In the genomic region with DNA sequence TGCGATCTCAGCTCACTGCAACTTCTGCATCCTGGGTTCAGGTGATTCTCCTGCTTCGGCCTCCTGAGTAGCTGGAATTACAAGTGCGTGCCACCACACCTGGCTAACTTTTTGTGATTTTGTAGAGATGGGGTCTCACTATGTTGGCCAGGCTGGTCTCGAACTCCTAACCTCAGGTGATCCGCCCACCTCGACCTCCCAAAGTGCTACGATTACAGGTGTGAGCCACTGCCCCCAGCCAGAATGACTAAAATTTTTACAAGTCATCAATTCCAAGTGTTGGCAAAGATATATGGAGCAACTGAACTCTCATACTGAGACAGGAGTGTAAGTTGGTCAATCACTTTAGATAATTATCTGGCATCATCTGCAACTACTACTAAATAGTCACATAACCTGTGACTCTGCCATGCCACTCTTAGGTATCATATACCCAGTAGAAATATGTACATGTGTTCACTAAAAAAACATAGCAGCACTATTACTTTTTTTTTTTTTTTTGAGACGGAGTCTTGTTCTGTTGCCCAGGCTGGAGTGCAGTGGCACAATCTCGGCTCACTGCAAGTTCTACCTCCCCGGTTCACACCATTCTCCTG, we compare ENCODE assay signal across 27 cellular contexts. TPM values are rescaled to one million over a fixed set of nuclear protein-coding genes. Genes with fewer than 3 reads are reported as not detected.
"Had no signal": no experiment of that assay in that cellular context is flagged by ENCODE, and none has a peak within 500 bp of the region (broad histone marks: within the 10 kb centered on the region; RNA-seq: fewer than 3 reads in every experiment).

No MANE protein-coding gene starts in this region.

- H3K9me3 ChIP-seq: ascending aorta, heart left ventricle, spleen, thoracic aorta, uterus had no signal

- H3K27ac ChIP-seq: ascending aorta, heart left ventricle, spleen, thoracic aorta, uterus had no signal

- ATAC-seq: activated CD4-positive, alpha-beta T cell treated with anti-CD3 and anti-CD28 coated beads for 36 hours; activated CD8-positive, alpha-beta memory T cell treated with anti-CD3 and anti-CD28 coated beads, Interleukin-2, amount 10 ng/mL, durations not matched to agents 7 days and 5 days; activated CD8-positive, alpha-beta T cell treated with anti-CD3 and anti-CD28 coated beads, Interleukin-2, amount 10 ng/mL, durations not matched to agents 7 days and 5 days; esophagus mucosa; heart left ventricle; left cardiac atrium; right cardiac atrium had no signal

- H3K4me3 Mint-ChIP-seq: activated CD4-positive, alpha-beta T cell treated with anti-CD3 and anti-CD28 coated beads for 36 hours; activated CD8-positive, alpha-beta memory T cell treated with anti-CD3 and anti-CD28 coated beads, Interleukin-2, amount 10 ng/mL, durations not matched to agents 7 days and 5 days; activated CD8-positive, alpha-beta T cell treated with anti-CD3 and anti-CD28 coated beads, Interleukin-2, amount 10 ng/mL, durations not matched to agents 7 days and 5 days; activated naive CD8-positive, alpha-beta T cell treated with anti-CD3 and anti-CD28 coated beads, Interleukin-2, amount 10 ng/mL, durations not matched to agents 7 days and 5 days; T-helper 2 cell treated with Interferon-gamma antibody and Interleukin-4, amounts not matched to agents 5 μg/mL and 100 μg/mL, for 36 hours had no signal

- H3K4me3 ChIP-seq: ascending aorta, heart left ventricle, spleen, thoracic aorta, uterus had no signal

- H3K36me3 ChIP-seq: uterus had no signal

- H3K9me3 Mint-ChIP-seq: activated naive CD8-positive, alpha-beta T cell treated with anti-CD3 and anti-CD28 coated beads, Interleukin-2, amount 10 ng/mL, durations not matched to agents 7 days and 5 days; activated T-helper 2 cell treated with anti-CD3 and anti-CD28 coated beads, Interferon-gamma antibody, Interleukin-2, Interleukin-4, amounts not matched to agents 10 μg/mL and 5 μg/mL and 100 μg/mL, durations not matched to agents 14 hours and 24 hours and 36 hours; nephron progenitor cell; T-helper 2 cell treated with Interferon-gamma antibody and Interleukin-4, amounts not matched to agents 5 μg/mL and 100 μg/mL, for 36 hours had no signal

- H3K27me3 ChIP-seq: ascending aorta, heart left ventricle, spleen, uterus had no signal

- H3K27ac Mint-ChIP-seq: activated CD4-positive, alpha-beta T cell treated with anti-CD3 and anti-CD28 coated beads for 36 hours; activated CD8-positive, alpha-beta T cell treated with anti-CD3 and anti-CD28 coated beads, Interleukin-2, amount 10 ng/mL, durations not matched to agents 7 days and 5 days; activated naive CD8-positive, alpha-beta T cell treated with anti-CD3 and anti-CD28 coated beads, Interleukin-2, amount 10 ng/mL, durations not matched to agents 7 days and 5 days; activated T-helper 2 cell treated with anti-CD3 and anti-CD28 coated beads, Interferon-gamma antibody, Interleukin-2, Interleukin-4, amounts not matched to agents 10 μg/mL and 5 μg/mL and 100 μg/mL, durations not matched to agents 14 hours and 24 hours and 36 hours; nephron progenitor cell; T-helper 2 cell treated with Interferon-gamma antibody and Interleukin-4, amounts not matched to agents 5 μg/mL and 100 μg/mL, for 36 hours had no signal

- H3K27me3 Mint-ChIP-seq: activated CD4-positive, alpha-beta T cell treated with anti-CD3 and anti-CD28 coated beads for 36 hours; activated CD8-positive, alpha-beta memory T cell treated with anti-CD3 and anti-CD28 coated beads, Interleukin-2, amount 10 ng/mL, durations not matched to agents 7 days and 5 days; activated naive CD8-positive, alpha-beta T cell treated with anti-CD3 and anti-CD28 coated beads, Interleukin-2, amount 10 ng/mL, durations not matched to agents 7 days and 5 days had no signal

- DNase-seq: activated CD4-positive, alpha-beta T cell treated with anti-CD3 and anti-CD28 coated beads for 36 hours; activated CD4-positive, CD25-positive, alpha-beta regulatory T cell; activated CD8-positive, alpha-beta memory T cell treated with anti-CD3 and anti-CD28 coated beads, Interleukin-2, amount 10 ng/mL, durations not matched to agents 7 days and 5 days; activated CD8-positive, alpha-beta T cell treated with anti-CD3 and anti-CD28 coated beads, Interleukin-2, amount 10 ng/mL, durations not matched to agents 7 days and 5 days; activated naive CD8-positive, alpha-beta T cell treated with anti-CD3 and anti-CD28 coated beads, Interleukin-2, amount 10 ng/mL, durations not matched to agents 7 days and 5 days; activated T-cell treated with anti-CD3 and anti-CD28 coated beads, Interleukin-2, amount 50 U/mL, for 48 hours; caudate nucleus; foreskin fibroblast; left cardiac atrium; mammary epithelial cell; nephron progenitor cell; right cardiac atrium; spleen; stimulated activated naive CD4-positive, alpha-beta T cell treated with Interleukin-2 at 50 U/mL for 16 hours; T-helper 1 cell; trophoblast cell; uterus had no signal

RNA-seq across cellular contexts. Expression of a gene that starts 10.6 kb away (rescaled TPM):
- total RNA-seq: activated CD4-positive, alpha-beta T cell treated with anti-CD3 and anti-CD28 coated beads for 36 hours; activated CD8-positive, alpha-beta memory T cell treated with anti-CD3 and anti-CD28 coated beads, Interleukin-2, amount 10 ng/mL, durations not matched to agents 7 days and 5 days; activated CD8-positive, alpha-beta T cell treated with anti-CD3 and anti-CD28 coated beads, Interleukin-2, amount 10 ng/mL, durations not matched to agents 7 days and 5 days; activated naive CD8-positive, alpha-beta T cell treated with anti-CD3 and anti-CD28 coated beads, Interleukin-2, amount 10 ng/mL, durations not matched to agents 7 days and 5 days; activated T-helper 2 cell treated with anti-CD3 and anti-CD28 coated beads, Interferon-gamma antibody, Interleukin-2, Interleukin-4, amounts not matched to agents 10 μg/mL and 5 μg/mL and 100 μg/mL, durations not matched to agents 14 hours and 24 hours and 36 hours; ascending aorta; endothelial cell of umbilical vein; heart left ventricle; left cardiac atrium; mammary epithelial cell; mucosa of gallbladder; right cardiac atrium; spleen; subcutaneous adipose tissue; thoracic aorta; uterus had no signal
- polyA plus RNA-seq: endothelial cell of umbilical vein, heart left ventricle, liver, mammary epithelial cell, right cardiac atrium, spleen had no signal

RNA-seq across cellular contexts. Expression of a gene that starts 55.1 kb away (rescaled TPM):
- total RNA-seq: activated CD4-positive, alpha-beta T cell treated with anti-CD3 and anti-CD28 coated beads for 36 hours; activated CD8-positive, alpha-beta memory T cell treated with anti-CD3 and anti-CD28 coated beads, Interleukin-2, amount 10 ng/mL, durations not matched to agents 7 days and 5 days; activated CD8-positive, alpha-beta T cell treated with anti-CD3 and anti-CD28 coated beads, Interleukin-2, amount 10 ng/mL, durations not matched to agents 7 days and 5 days; activated T-helper 2 cell treated with anti-CD3 and anti-CD28 coated beads, Interferon-gamma antibody, Interleukin-2, Interleukin-4, amounts not matched to agents 10 μg/mL and 5 μg/mL and 100 μg/mL, durations not matched to agents 14 hours and 24 hours and 36 hours; ascending aorta had no signal
